8 cellular contexts compared by ENCODE assay signal in genomic region chr17:64662774-64663367, GRCh38. TPM values are rescaled to one million over a fixed set of nuclear protein-coding genes. Genes with fewer than 3 reads are reported as not detected.
DNase-seq lines count a peak whose midpoint lies in the region; ATAC-seq, FAIRE-seq and TF ChIP-seq lines count a peak whose summit lies in the region.

No MANE protein-coding gene starts in this region.

- H3K9me3 ChIP-seq in SJCRH30 (replicated peaks) (no peaks in the 10 kb centered on the region), gastroesophageal sphincter (no peaks in the 10 kb centered on the region), small intestine (ENCODE audit: control insufficient read depth, low read depth) (no peaks in the 10 kb centered on the region)

- no peak for ATAC-seq in gastroesophageal sphincter
- ATAC-seq in GM18873 (IDR thresholded peaks at IDR 0.05; ENCODE audit: low FRiP score, unreplicated experiment) = no peak

- WGBS in gastroesophageal sphincter (ENCODE audit: low coverage in 1 of 2), 2 donors = 40 to 66% methylated on average over 5 to 17 of the region's 18 CpGs
- 44 to 61% (median 46%) methylated on average over 18 of the region's 18 CpGs for WGBS in small intestine, 3 donors

- no peak for TF ChIP-seq CTCF in gastroesophageal sphincter (IDR thresholded peaks at IDR 0.05)

- no peaks in the 10 kb centered on the region for H3K27me3 ChIP-seq in SJCRH30
- H3K27me3 ChIP-seq in gastroesophageal sphincter = no peaks in the 10 kb centered on the region
- H3K27me3 ChIP-seq in small intestine (ENCODE audit: control insufficient read depth in 2 of 2, insufficient read depth in 2 of 2, low read length in 2 of 2) = no peaks in the 10 kb centered on the region

- no peak for TF ChIP-seq POLR2A in gastroesophageal sphincter (IDR thresholded peaks at IDR 0.05)

- TF ChIP-seq EP300 in gastroesophageal sphincter (IDR thresholded peaks at IDR 0.05) = no peak

- H3K36me3 ChIP-seq in SJCRH30 (no peaks in the 10 kb centered on the region), gastroesophageal sphincter (no peaks in the 10 kb centered on the region), small intestine (ENCODE audit: control insufficient read depth in 2 of 2, insufficient read depth in 2 of 2, low read length in 2 of 2) (no peaks in the 10 kb centered on the region)

- DNase-seq in NCI-H2196 treated with DMSO at 0.1 percent for 48 hours (lab: John Stamatoyannopoulos, UW; ENCODE audit: unreplicated experiment) = peak; percentile 27
- DNase-seq in NCI-H2196 (lab: John Stamatoyannopoulos, UW; ENCODE audit: unreplicated experiment) = no peak
- no peak for DNase-seq in SJCRH30
- DNase-seq in small intestine = no peak
- no peak for DNase-seq in mesenteric fat pad (ENCODE audit: low spot score)
- DNase-seq in NCI-H524 treated with DMSO at 0.1 percent for 48 hours (lab: John Stamatoyannopoulos, UW) = no peak

- no peak for FAIRE-seq in small intestine (lab: Jason Lieb, UNC)

- H3K4me1 ChIP-seq in SJCRH30 (peaks cover 12% of the 10 kb centered on the region; the same call in 1 of the 2 replicates), gastroesophageal sphincter (peaks cover 0 to 37% (median 16%) of the 10 kb centered on the region in 3 donors), small intestine (ENCODE audit: control insufficient read depth in 2 of 2, insufficient read depth in 1 of 2, low read depth in 1 of 2, low read length in 1 of 2) (peaks cover 0 to 4% of the 10 kb centered on the region in 2 donors)

- H3K27ac ChIP-seq in SJCRH30 (no peak overlapping the region), gastroesophageal sphincter (peak overlapping the region in 3 of 4 donors; percentile 93 to 96 (median 96)), small intestine (ENCODE audit: low read depth in 1 of 2, low read length in 1 of 2) (peak overlapping the region; percentile 9 to 14)

- peak overlapping the region; percentile 96 for H3K4me3 ChIP-seq in SJCRH30
- H3K4me3 ChIP-seq in gastroesophageal sphincter = peak overlapping the region; percentile 83 to 93
- peak overlapping the region; percentile 49 to 98 for H3K4me3 ChIP-seq in small intestine (ENCODE audit: low read depth in 1 of 2, low read length in 2 of 2)

RNA-seq across cellular contexts. Expression of gene SMURF2, which starts 0.8 kb away (rescaled TPM):
- 22.1 and 26.3 TPM in 2 replicates for total RNA-seq in SJCRH30 (2014; rRNA removed; shearing (Covaris generic))
- total RNA-seq in gastroesophageal sphincter (10 to 100 TPM; 35.0 to 60.8 (median 37.9) TPM), mesenteric fat pad (28.4 TPM)
- polyA plus RNA-seq in small intestine = 10 to 100 TPM in 1 of 3 donors, 1 to 10 TPM in 2; 8.0 to 20.1 (median 8.9) TPM
